10 cellular contexts compared by ENCODE assay signal in genomic region chr6:22737331-22737730, GRCh38.
DNase-seq lines count a peak whose midpoint lies in the region; ATAC-seq and TF ChIP-seq lines count a peak whose summit lies in the region.
"Had no signal": no experiment of that assay in that cellular context is flagged by ENCODE, and none has a peak within 500 bp of the region (broad histone marks: within the 10 kb centered on the region; RNA-seq: fewer than 3 reads in every experiment).

No MANE protein-coding gene starts in this region.

- no peaks in the 10 kb centered on the region for H3K79me2 ChIP-seq in neural cell (replicated peaks; ENCODE audit: insufficient read depth, low read length)

- TF ChIP-seq CTCF in epithelial cell of esophagus (IDR thresholded peaks at IDR 0.05; ENCODE audit: insufficient read depth, low read depth, low read length, missing control alignments), result peak; percentile 50
- peak; percentile 69 for TF ChIP-seq CTCF in neural cell (IDR thresholded peaks at IDR 0.05; ENCODE audit: poor library complexity, severe bottlenecking)

- H3K4me1 Mint-ChIP-seq in stimulated activated effector memory CD8-positive, alpha-beta T cell treated with anti-CD3 and anti-CD28 coated beads, Interleukin-12 subunit alpha, Interleukin-12 subunit beta, amount 100 ng/mL, for 72 hours, result no peaks in the 10 kb centered on the region
- H3K4me1 Mint-ChIP-seq: naive thymus-derived CD8-positive, alpha-beta T cell had no signal

- H4K20me1 ChIP-seq in neural cell (ENCODE audit: insufficient read depth), result no peaks in the 10 kb centered on the region

- H2AFZ ChIP-seq in neural cell (ENCODE audit: low read depth, low read length), result no peak overlapping the region

- peaks cover 15% of the 10 kb centered on the region for H3K9me3 Mint-ChIP-seq in stimulated activated effector memory CD8-positive, alpha-beta T cell treated with anti-CD3 and anti-CD28 coated beads, Interleukin-12 subunit alpha, Interleukin-12 subunit beta, amount 100 ng/mL, for 72 hours

- no peak overlapping the region for H3K4me3 ChIP-seq in epithelial cell of esophagus (ENCODE audit: low read length)
- no peak overlapping the region for H3K4me3 ChIP-seq in neural cell (ENCODE audit: low read length)
- H3K4me3 ChIP-seq: SJSA1 had no signal

- DNase-seq in ELF-1 (ENCODE audit: low read depth, low spot score) (peak; percentile 86), NCI-H460 (ENCODE audit: extremely low read depth, low read depth) (peak; percentile 38), epithelial cell of esophagus (ENCODE audit: low read depth) (peak; percentile 53), GOT3 (lab: John Stamatoyannopoulos, UW) (no peak), GF-D8 (lab: John Stamatoyannopoulos, UW) (no peak)
- DNase-seq in stimulated activated effector memory CD8-positive, alpha-beta T cell treated with anti-CD3 and anti-CD28 coated beads, Interleukin-12 subunit alpha, Interleukin-12 subunit beta, amount 100 ng/mL, for 72 hours (ENCODE audit: low spot score in 2 of 2), result no peak

- no peak for TF ChIP-seq EP300 in neural cell (conservative IDR thresholded peaks at IDR 0.05; ENCODE audit: poor library complexity, severe bottlenecking)

- H3K36me3 ChIP-seq in neural cell (ENCODE audit: insufficient read depth, low read length), result no peaks in the 10 kb centered on the region
- H3K36me3 ChIP-seq: SJSA1 had no signal

- no peaks in the 10 kb centered on the region for H3F3A ChIP-seq in neural cell (ENCODE audit: insufficient read depth, low read length, poor library complexity, severe bottlenecking)

- no peaks in the 10 kb centered on the region for H3K9me2 ChIP-seq in neural cell (ENCODE audit: insufficient read depth, low read length)

- H3K27me3 ChIP-seq in neural cell (ENCODE audit: insufficient read depth, low read depth, low read length), result no peaks in the 10 kb centered on the region
- H3K27me3 ChIP-seq: SJSA1 had no signal

- H3K4me3 Mint-ChIP-seq in stimulated activated effector memory CD8-positive, alpha-beta T cell treated with anti-CD3 and anti-CD28 coated beads, Interleukin-12 subunit alpha, Interleukin-12 subunit beta, amount 100 ng/mL, for 72 hours, result no peak overlapping the region
- H3K4me3 Mint-ChIP-seq: naive thymus-derived CD8-positive, alpha-beta T cell had no signal

- H3K36me3 Mint-ChIP-seq in stimulated activated effector memory CD8-positive, alpha-beta T cell treated with anti-CD3 and anti-CD28 coated beads, Interleukin-12 subunit alpha, Interleukin-12 subunit beta, amount 100 ng/mL, for 72 hours, result no peaks in the 10 kb centered on the region
- H3K36me3 Mint-ChIP-seq: naive thymus-derived CD8-positive, alpha-beta T cell had no signal

- no peak overlapping the region for H3K27ac Mint-ChIP-seq in stimulated activated effector memory CD8-positive, alpha-beta T cell treated with anti-CD3 and anti-CD28 coated beads, Interleukin-12 subunit alpha, Interleukin-12 subunit beta, amount 100 ng/mL, for 72 hours
- H3K27ac Mint-ChIP-seq: naive thymus-derived CD8-positive, alpha-beta T cell had no signal

- H3K4me2 ChIP-seq in neural cell (ENCODE audit: low read length), result no peak overlapping the region

- TF ChIP-seq RAD21 in neural cell (conservative IDR thresholded peaks at IDR 0.05), result peak; percentile 78

- ATAC-seq in stimulated activated effector memory CD8-positive, alpha-beta T cell treated with anti-CD3 and anti-CD28 coated beads, Interleukin-12 subunit alpha, Interleukin-12 subunit beta, amount 100 ng/mL, for 72 hours, result no peak
- no peak for ATAC-seq in GM19463 (IDR thresholded peaks at IDR 0.05; ENCODE audit: unreplicated experiment)
- ATAC-seq: naive thymus-derived CD8-positive, alpha-beta T cell had no signal

- H3K9me3 ChIP-seq in neural cell (ENCODE audit: low read length), result no peaks in the 10 kb centered on the region
- H3K9me3 ChIP-seq: SJSA1 had no signal

- no peak overlapping the region for H3K27ac ChIP-seq in neural cell (ENCODE audit: low read length)
- H3K27ac ChIP-seq: SJSA1 had no signal

- no peak overlapping the region for H3K9ac ChIP-seq in neural cell (ENCODE audit: low read length)

TF ChIP-seq in neural cell, 6 proteins besides CTCF, POLR2A, EP300 and RAD21:
- peak; percentile 76 for TF ChIP-seq SMC3 (conservative IDR thresholded peaks at IDR 0.05; ENCODE audit: poor library complexity)
- no peak for TF ChIP-seq TAF1 (IDR thresholded peaks at IDR 0.05; ENCODE audit: low read depth)
- no peak for TF ChIP-seq EZH2 (IDR thresholded peaks at IDR 0.05; ENCODE audit: borderline replicate concordance, insufficient read depth, low read length, poor library complexity, severe bottlenecking)
- no peak for TF ChIP-seq POLR2AphosphoS5 (IDR thresholded peaks at IDR 0.05)
TF ChIP-seq in neural cell: peak in this region for 1.

Comparison
In these comparisons a context has a peak if more than half of its experiments do, and no peak if none do; other contexts are left out.
1. DNase-seq: peak in ELF-1 (single experiment), NCI-H460 (single experiment) and epithelial cell of esophagus (single experiment); none in stimulated activated effector memory CD8-positive, alpha-beta T cell treated with anti-CD3 and anti-CD28 coated beads, Interleukin-12 subunit alpha, Interleukin-12 subunit beta, amount 100 ng/mL, for 72 hours (0 of 2), GOT3 (single experiment) and GF-D8 (single experiment).